19 cellular contexts compared by ENCODE assay signal in the genomic region with DNA sequence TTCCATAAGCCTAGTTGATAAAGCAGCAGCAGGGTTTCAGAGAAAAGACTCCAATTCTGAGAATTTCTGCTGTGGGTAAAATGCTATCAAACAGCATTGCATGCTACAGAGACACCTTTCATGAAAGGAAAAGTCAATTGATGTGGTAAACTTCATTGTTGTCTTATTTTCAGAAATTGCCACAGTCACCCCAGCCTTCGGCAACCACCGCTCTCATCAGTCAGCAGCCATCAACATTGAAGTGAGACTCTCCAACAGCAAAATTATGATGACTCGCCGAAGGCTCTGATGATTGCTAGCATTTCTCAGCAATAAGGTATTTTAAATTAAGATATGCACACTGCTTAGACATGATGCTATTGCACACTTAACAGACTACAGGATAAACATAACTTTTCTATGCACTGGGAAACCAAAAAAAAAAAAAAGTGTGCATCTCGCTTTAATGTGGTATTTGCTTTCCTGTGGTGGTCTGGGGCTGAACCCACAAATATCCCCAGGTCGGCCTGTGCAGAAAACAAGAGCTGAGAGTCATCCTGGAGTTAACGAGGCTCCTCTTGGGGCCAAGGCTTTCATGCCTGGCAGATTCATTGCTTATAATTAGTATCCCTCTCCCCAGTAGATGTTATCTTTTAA.
"Had no signal": no experiment of that assay in that cellular context is flagged by ENCODE, and none has a peak within 500 bp of the region (broad histone marks: within the 10 kb centered on the region; RNA-seq: fewer than 3 reads in every experiment).

No MANE protein-coding gene starts in this region.

- FAIRE-seq: astrocyte, endothelial cell of umbilical vein had no signal

- H3K4me3 ChIP-seq: adrenal gland, esophagus muscularis mucosa, gastroesophageal sphincter, heart left ventricle, prostate gland, right atrium auricular region, transverse colon, vagina had no signal

- H3K4me3 Mint-ChIP-seq: activated T-helper 17 cell treated with anti-CD3 and anti-CD28 coated beads, Interleukin-2, amount 50 U/mL, for 72 hours had no signal

- H3K27ac Mint-ChIP-seq: activated T-helper 17 cell treated with anti-CD3 and anti-CD28 coated beads, Interleukin-2, amount 50 U/mL, for 72 hours had no signal

- H3K27ac ChIP-seq: adrenal gland, esophagus muscularis mucosa, gastroesophageal sphincter, heart left ventricle, prostate gland, right atrium auricular region, transverse colon, vagina had no signal

- ATAC-seq: activated T-helper 17 cell treated with anti-CD3 and anti-CD28 coated beads, Interleukin-2, amount 50 U/mL, for 72 hours; gastroesophageal sphincter; heart left ventricle; left ventricle myocardium superior had no signal

- DNase-seq: activated CD4-positive, alpha-beta T cell treated with anti-CD3 and anti-CD28 coated beads for 48 hours; activated CD4-positive, CD25-positive, alpha-beta regulatory T cell; activated naive CD4-positive, alpha-beta T cell treated with Interleukin-2 at 50 U/mL for 16 hours; adrenal gland; dermis blood vessel endothelial cell; effector memory CD4-positive, alpha-beta T cell; left ventricle myocardium superior; stimulated activated CD4-positive, alpha-beta T cell treated with anti-CD3 and anti-CD28 coated beads, Interleukin-2, amount 100 ng/mL, for 24 hours; stimulated activated naive CD4-positive, alpha-beta T cell treated with Interleukin-2 at 50 U/mL for 16 hours; transverse colon had no signal
